10 cellular contexts compared by ENCODE assay signal in the genomic region with DNA sequence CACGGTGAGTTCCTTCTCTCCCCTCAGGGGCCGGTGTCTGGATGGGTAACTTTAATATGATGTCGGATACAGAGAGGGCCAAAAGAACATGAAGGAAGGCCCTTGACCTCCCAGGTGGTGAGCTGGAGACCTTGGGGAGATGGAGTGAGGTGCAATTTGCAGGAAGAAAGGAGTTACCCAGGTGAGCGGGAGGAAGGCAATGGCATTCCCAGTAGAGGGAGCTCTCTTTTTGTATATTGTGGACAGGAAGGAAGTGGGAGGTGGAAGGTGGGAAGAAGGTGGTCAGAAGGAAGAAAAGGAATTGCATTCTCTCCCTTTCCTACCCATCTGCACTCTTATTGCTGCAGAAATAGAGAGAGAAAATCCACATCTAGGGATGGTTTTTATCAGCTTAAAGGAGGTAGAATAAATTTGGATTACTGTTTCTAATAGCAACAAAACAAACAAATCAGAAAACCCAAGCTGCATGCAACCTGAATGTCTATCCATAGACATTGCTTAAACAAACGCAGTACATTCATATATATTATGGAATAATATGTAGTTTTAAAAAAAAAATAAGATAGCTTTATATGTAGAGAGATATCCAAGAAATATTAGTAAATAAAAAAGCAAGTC.
DNase-seq lines count a peak whose midpoint lies in the region; ATAC-seq, FAIRE-seq and TF ChIP-seq lines count a peak whose summit lies in the region.
"Had no signal": no experiment of that assay in that cellular context is flagged by ENCODE, and none has a peak within 500 bp of the region (broad histone marks: within the 10 kb centered on the region; RNA-seq: fewer than 3 reads in every experiment).

No MANE protein-coding gene starts in this region.

- ATAC-seq in HCT116 (peak; percentile 92), psoas muscle (no peak)
- ATAC-seq in stimulated activated naive B cell treated with anti-CD40 and anti-IgM and Interleukin-4, amounts not matched to agents 10 μg/mL and 1 μg/mL and 100 μg/mL, for 72 hours (replicated peaks), result no peak
- no peak for ATAC-seq in naive thymus-derived CD8-positive, alpha-beta T cell

- H4K8ac ChIP-seq in H1 (ENCODE audit: extremely low read depth, insufficient read depth, low read length), result no peak overlapping the region

- FAIRE-seq in H1 (lab: Jason Lieb, UNC), result peak; percentile 60

- CTCF ChIA-PET in HCT116 (lab: Charles Lee), result interaction anchor here (0.7 to 3.3 kb wide), 18 partner anchors 10 to 306 kb away, joined by 3 to 69 read pairs (median 4); a partner anchor contains a TSS
- CTCF ChIA-PET in H1 (lab: Charles Lee; ENCODE audit: partially characterized antibody), result interaction anchor here (0.6 to 8.9 kb wide), 45 partner anchors 10 to 354 kb away, joined by 3 to 77 read pairs (median 4); a partner anchor contains a TSS

- no peak overlapping the region for H4K5ac ChIP-seq in H1 (ENCODE audit: insufficient read length, low read depth, low read length)

- no peak overlapping the region for H3K23ac ChIP-seq in H1 (ENCODE audit: insufficient read length)

- H3K4me2 ChIP-seq in HCT116 (ENCODE audit: low read length), result peak overlapping the region; percentile 50
- H3K4me2 ChIP-seq in H1 (ENCODE audit: insufficient read depth in 1 of 2, low read depth in 2 of 2, low read length in 2 of 2), result no peak overlapping the region

- H3K56ac ChIP-seq in H1 (replicated peaks; ENCODE audit: insufficient read length, low read depth, low read length), result no peak overlapping the region

- no peaks in the 10 kb centered on the region for H3K36me3 ChIP-seq in HCT116 (ENCODE audit: control insufficient read depth in 1 of 2, insufficient read depth in 2 of 2, low read length in 2 of 2)
- no peaks in the 10 kb centered on the region for H3K36me3 ChIP-seq in H1 (ENCODE audit: control insufficient read depth in 2 of 4, insufficient read depth in 4 of 4, low read length in 3 of 4)
- H3K36me3 ChIP-seq in psoas muscle (ENCODE audit: insufficient read depth in 1 of 2, low read depth in 1 of 2), result no peaks in the 10 kb centered on the region
- H3K36me3 ChIP-seq: sigmoid colon had no signal

- no peaks in the 10 kb centered on the region for H3K9me2 ChIP-seq in HCT116 (ENCODE audit: insufficient read depth)

- H3K9me3 ChIP-seq in HCT116 (ENCODE audit: control insufficient read depth in 1 of 2, insufficient read depth in 1 of 2, low read depth in 1 of 2, low read length in 2 of 2) (no peaks in the 10 kb centered on the region), H1 (ENCODE audit: insufficient read depth in 2 of 2, low read depth in 1 of 2, low read length in 1 of 2) (no peaks in the 10 kb centered on the region), psoas muscle (no peaks in the 10 kb centered on the region)
- H3K9me3 ChIP-seq: sigmoid colon had no signal

- peaks cover 11 to 13% of the 10 kb centered on the region in 2 donors for H3K27me3 Mint-ChIP-seq in stimulated activated naive B cell treated with anti-CD40 and anti-IgM and Interleukin-4, amounts not matched to agents 10 μg/mL and 1 μg/mL and 100 μg/mL, for 72 hours
- peaks cover 6 to 11% (median 10%) of the 10 kb centered on the region in 5 donors for H3K27me3 Mint-ChIP-seq in naive thymus-derived CD8-positive, alpha-beta T cell

- no peaks in the 10 kb centered on the region for H3K79me1 ChIP-seq in H1 (ENCODE audit: low read depth, low read length)

- TF ChIP-seq RAD21 in HCT116 (IDR thresholded peaks at IDR 0.05; ENCODE audit: low read depth) (peak; percentile 91), H1 (IDR thresholded peaks at IDR 0.05 in 1 of 2, conservative IDR thresholded peaks at IDR 0.05 in 1 of 2; ENCODE audit: low read depth in 2 of 2, low read length in 2 of 2) (peak; percentile 87 to 90)

- no peak overlapping the region for H3K4me3 ChIP-seq in HCT116 (replicated peaks in 1 of 2; ENCODE audit: low read depth in 1 of 2, low read length in 2 of 2)
- H3K4me3 ChIP-seq in H1 (ENCODE audit: extremely low read depth in 1 of 4, insufficient read depth in 2 of 4, low read depth in 3 of 4, low read length in 4 of 4), result no peak overlapping the region
- H3K4me3 ChIP-seq in psoas muscle, result no peak overlapping the region
- H3K4me3 ChIP-seq: sigmoid colon had no signal

- H3K9ac ChIP-seq in HCT116 (ENCODE audit: low read length) (no peak overlapping the region), H1 (replicated peaks in 1 of 4; ENCODE audit: extremely low read depth in 1 of 4, low read depth in 3 of 4, low read length in 3 of 4) (no peak overlapping the region)

- in situ Hi-C loops in GM13976 (cut with MboI; ENCODE audit: low sequenced_read_pairs, unreplicated experiment), result no loop called here

- H3K4me3 Mint-ChIP-seq in stimulated activated naive B cell treated with anti-CD40 and anti-IgM and Interleukin-4, amounts not matched to agents 10 μg/mL and 1 μg/mL and 100 μg/mL, for 72 hours, result no peak overlapping the region
- H3K4me3 Mint-ChIP-seq in naive thymus-derived CD8-positive, alpha-beta T cell, result no peak overlapping the region
- H3K4me3 Mint-ChIP-seq: central memory CD8-positive, alpha-beta T cell had no signal

- peaks cover 0 to 4% of the 10 kb centered on the region in 2 donors for H3K4me1 Mint-ChIP-seq in stimulated activated naive B cell treated with anti-CD40 and anti-IgM and Interleukin-4, amounts not matched to agents 10 μg/mL and 1 μg/mL and 100 μg/mL, for 72 hours
- H3K4me1 Mint-ChIP-seq in naive thymus-derived CD8-positive, alpha-beta T cell, result peaks cover 0 to 3% (median 0%) of the 10 kb centered on the region in 4 donors
- H3K4me1 Mint-ChIP-seq: central memory CD8-positive, alpha-beta T cell had no signal

- H2AK5ac ChIP-seq in H1 (ENCODE audit: low read depth, low read length), result no peak overlapping the region

- no peak overlapping the region for H2BK5ac ChIP-seq in H1 (ENCODE audit: low read depth, low read length)

- H3K27ac ChIP-seq in HCT116 (ENCODE audit: low read depth, low read length) (peak overlapping the region; percentile 16; the same call in 1 of the 2 replicates), H1 (ENCODE audit: low read depth, low read length) (no peak overlapping the region), psoas muscle (no peak overlapping the region)

- no peak overlapping the region for H3K4ac ChIP-seq in H1 (replicated peaks; ENCODE audit: insufficient read length, low read depth, low read length)

- no peaks in the 10 kb centered on the region for H3K36me3 Mint-ChIP-seq in stimulated activated naive B cell treated with anti-CD40 and anti-IgM and Interleukin-4, amounts not matched to agents 10 μg/mL and 1 μg/mL and 100 μg/mL, for 72 hours
- H3K36me3 Mint-ChIP-seq in naive thymus-derived CD8-positive, alpha-beta T cell, result no peaks in the 10 kb centered on the region

- H3K4me1 ChIP-seq in HCT116 (ENCODE audit: control insufficient read depth in 1 of 2, insufficient read depth in 2 of 2, low read length in 2 of 2), result peaks cover 22 to 37% of the 10 kb centered on the region in 2 experiments
- peaks cover 0 to 8% (median 2%) of the 10 kb centered on the region in 4 experiments; a peak in 4 of 7 replicates for H3K4me1 ChIP-seq in H1 (replicated peaks in 1 of 4; ENCODE audit: control insufficient read depth in 3 of 4, insufficient read depth in 4 of 4, low read length in 3 of 4)
- H3K4me1 ChIP-seq in psoas muscle, result peaks cover 36% of the 10 kb centered on the region

- no peak overlapping the region for H2BK12ac ChIP-seq in H1 (ENCODE audit: low read depth, low read length)

- BruUV-seq in HCT116 (replicated peaks; lab: Mats Ljungman, UMichigan), result no TSS peak

- H2BK15ac ChIP-seq in H1 (ENCODE audit: low read length), result no peak overlapping the region

- no peak overlapping the region for H3K18ac ChIP-seq in H1 (ENCODE audit: extremely low read depth, low read length)

- no peak for TF ChIP-seq POLR2A in HCT116 (IDR thresholded peaks at IDR 0.05; ENCODE audit: borderline replicate concordance, extremely low read depth, insufficient read depth, insufficient read length)
- TF ChIP-seq POLR2A in H1 (IDR thresholded peaks at IDR 0.05; ENCODE audit: control extremely low read depth in 1 of 2, low read depth in 2 of 2, low read length in 2 of 2), result no peak

- RAD21 ChIA-PET in HCT116 (lab: Charles Lee; ENCODE audit: low non-redundant PET in 1 of 2, low total read pairs in 2 of 2, uncharacterized antibody in 2 of 2, unreplicated experiment in 2 of 2), result interaction anchor here (0.6 to 1.5 kb wide), 3 partner anchors 134 to 256 kb away, joined by 3 to 10 read pairs (median 6); no protein-coding TSS in a partner anchor

- no peaks in the 10 kb centered on the region for H3K27me3 ChIP-seq in HCT116 (ENCODE audit: insufficient read depth, low read length)
- H3K27me3 ChIP-seq in H1 (replicated peaks in 1 of 4; ENCODE audit: control insufficient read depth in 3 of 4, extremely low read depth in 1 of 4, insufficient read depth in 3 of 4, low read length in 3 of 4), result no peaks in the 10 kb centered on the region
- H3K27me3 ChIP-seq in psoas muscle (ENCODE audit: insufficient read depth in 3 of 3, low read length in 2 of 3), result no peaks in the 10 kb centered on the region
- H3K27me3 ChIP-seq: sigmoid colon had no signal

- TF ChIP-seq CTCF in HCT116 (IDR thresholded peaks at IDR 0.05 in 2 of 3, conservative IDR thresholded peaks at IDR 0.05 in 1 of 3; ENCODE audit: borderline replicate concordance in 1 of 3, insufficient read depth in 1 of 3, low read depth in 2 of 3, low read length in 2 of 3), result peak; percentile 80 to 87 (median 81)
- peak; percentile 44 to 84 (median 72) for TF ChIP-seq CTCF in H1 (IDR thresholded peaks at IDR 0.05; ENCODE audit: control extremely low read depth in 1 of 3, insufficient read depth in 1 of 3, low read depth in 1 of 3, low read length in 3 of 3)
- peak; percentile 13 for TF ChIP-seq CTCF in psoas muscle (IDR thresholded peaks at IDR 0.05)
- TF ChIP-seq CTCF in GM13976 (IDR thresholded peaks at IDR 0.05; ENCODE audit: borderline replicate concordance, control extremely low read depth, extremely low read depth, insufficient read depth, missing control alignments), result no peak

- no peak overlapping the region for H4K91ac ChIP-seq in H1 (replicated peaks; ENCODE audit: insufficient read length, low read length)

- no peak for TF ChIP-seq EP300 in H1 (IDR thresholded peaks at IDR 0.05; ENCODE audit: borderline replicate concordance in 1 of 2, low read depth in 2 of 2, low read length in 2 of 2)

- H3K9me3 Mint-ChIP-seq in stimulated activated naive B cell treated with anti-CD40 and anti-IgM and Interleukin-4, amounts not matched to agents 10 μg/mL and 1 μg/mL and 100 μg/mL, for 72 hours, result no peaks in the 10 kb centered on the region
- H3K9me3 Mint-ChIP-seq in naive thymus-derived CD8-positive, alpha-beta T cell, result no peaks in the 10 kb centered on the region
- H3K9me3 Mint-ChIP-seq: central memory CD8-positive, alpha-beta T cell had no signal

- H4K20me1 ChIP-seq in HCT116 (ENCODE audit: insufficient read depth), result no peaks in the 10 kb centered on the region
- no peaks in the 10 kb centered on the region for H4K20me1 ChIP-seq in H1 (replicated peaks in 1 of 2; ENCODE audit: control insufficient read depth in 1 of 2, insufficient read depth in 2 of 2, low read length in 2 of 2)

- H2AFZ ChIP-seq in HCT116 (ENCODE audit: low read depth, low read length, poor library complexity, severe bottlenecking) (peak overlapping the region; percentile 83), H1 (ENCODE audit: low read length) (no peak overlapping the region)

- H2BK20ac ChIP-seq in H1 (ENCODE audit: low read length), result no peak overlapping the region

- 52% methylated on average over 5 of the region's 5 CpGs; no CpG with 5 or more reads in 1 of the 2 experiments for WGBS in H1 (ENCODE audit: extremely low coverage in 1 of 2, insufficient coverage in 1 of 2, insufficient read length in 1 of 2, insufficient replicate concordance in 2 of 2, low coverage in 1 of 2, low lambda C conversion rate in 2 of 2, missing lambda C conversion rate in 1 of 2), 2 experiments
- 74 to 86% (median 82%) methylated on average over 5 of the region's 5 CpGs for WGBS in psoas muscle, 3 donors

- no peak overlapping the region for H2BK120ac ChIP-seq in H1 (replicated peaks; ENCODE audit: low read depth, low read length)

- intact Hi-C loops in HCT116 (cut with micrococcal nuclease), result loop anchor here (1.0 to 2.0 kb wide), 2 partner anchors 170 to 256 kb away; a partner anchor contains a TSS
- intact Hi-C loops in psoas muscle (cut with DNase I), result loop anchor here in 1 of 2 donors (5.0 kb wide), 1 partner anchor 168 kb away; a partner anchor contains a TSS

- H3K79me2 ChIP-seq in HCT116 (ENCODE audit: insufficient read depth, low read length), result no peaks in the 10 kb centered on the region
- no peaks in the 10 kb centered on the region for H3K79me2 ChIP-seq in H1 (ENCODE audit: control insufficient read depth in 1 of 2, insufficient read depth in 2 of 2, low read length in 2 of 2)

- H3K23me2 ChIP-seq in H1 (ENCODE audit: low read depth, low read length), result no peaks in the 10 kb centered on the region

- POLR2A ChIA-PET in HCT116 (lab: Charles Lee) (interaction anchor here (1.1 to 1.2 kb wide), 3 partner anchors 12 to 256 kb away, joined by 3 to 5 read pairs (median 3); no protein-coding TSS in a partner anchor), H1 (lab: Charles Lee; ENCODE audit: partially characterized antibody) (interaction anchor here (1.3 to 1.5 kb wide), 2 partner anchors 15 to 170 kb away, joined by 3 to 4 read pairs; no protein-coding TSS in a partner anchor)
- POLR2A ChIA-PET in naive thymus-derived CD8-positive, alpha-beta T cell (lab: Charles Lee), result no interaction called here

- no peak overlapping the region for H3K14ac ChIP-seq in H1 (ENCODE audit: insufficient read length)

- DNase-seq in HCT116 (ENCODE audit: low read depth, low spot score), result peak; percentile 56
- peak; percentile 19 for DNase-seq in NCI-H460 (ENCODE audit: extremely low read depth, low read depth)
- DNase-seq in H1 (ENCODE audit: low read depth in 1 of 2, low spot score in 2 of 2), result peak; percentile 38 to 50
- no peak for DNase-seq in psoas muscle
- no peak for DNase-seq in stimulated activated CD8-positive, alpha-beta memory T cell treated with anti-CD3 and anti-CD28 coated beads, Interleukin-4, amount 100 ng/mL, for 48 hours
- no peak for DNase-seq in GM13976 (ENCODE audit: low spot score)
- DNase-seq in stimulated activated naive B cell treated with anti-CD40 and anti-IgM and Interleukin-4, amounts not matched to agents 10 μg/mL and 1 μg/mL and 100 μg/mL, for 72 hours, result no peak
- DNase-seq in naive thymus-derived CD8-positive, alpha-beta T cell, result no peak
- DNase-seq: sigmoid colon had no signal

- no peak overlapping the region for H3K27ac Mint-ChIP-seq in stimulated activated naive B cell treated with anti-CD40 and anti-IgM and Interleukin-4, amounts not matched to agents 10 μg/mL and 1 μg/mL and 100 μg/mL, for 72 hours
- H3K27ac Mint-ChIP-seq in naive thymus-derived CD8-positive, alpha-beta T cell, result no peak overlapping the region

Comparison
In these comparisons a context has a peak if more than half of its experiments do, and no peak if none do; other contexts are left out.
1. DNase-seq: peak in HCT116 (single experiment), NCI-H460 (single experiment) and H1 (2 of 2); none in psoas muscle (0 of 2), stimulated activated CD8-positive, alpha-beta memory T cell treated with anti-CD3 and anti-CD28 coated beads, Interleukin-4, amount 100 ng/mL, for 48 hours (single experiment), GM13976 (single experiment), stimulated activated naive B cell treated with anti-CD40 and anti-IgM and Interleukin-4, amounts not matched to agents 10 μg/mL and 1 μg/mL and 100 μg/mL, for 72 hours (single experiment) and naive thymus-derived CD8-positive, alpha-beta T cell (0 of 10).